21 cellular contexts compared by ENCODE assay signal in genomic region chr15:43648649-43649429, GRCh38. TPM values are rescaled to one million over a fixed set of nuclear protein-coding genes. Genes with fewer than 3 reads are reported as not detected.
A peak's percentile ranks its signal among the peaks of the same experiment; 100 is the strongest.
DNase-seq lines count a peak whose midpoint lies in the region; ATAC-seq and TF ChIP-seq lines count a peak whose summit lies in the region.
"Had no signal": no experiment of that assay in that cellular context is flagged by ENCODE, and none has a peak within 500 bp of the region (broad histone marks: within the 10 kb centered on the region; RNA-seq: fewer than 3 reads in every experiment).

TSS of gene CATSPER2 (minus strand) at chr15:43648844. CDS start at chr15:43648061, 783 bp downstream.

- no peaks in the 10 kb centered on the region for H3K4me1 Mint-ChIP-seq in stimulated activated effector memory CD8-positive, alpha-beta T cell treated with anti-CD3 and anti-CD28 coated beads, Interleukin-12 subunit alpha, Interleukin-12 subunit beta, amount 100 ng/mL, for 72 hours
- H3K4me1 Mint-ChIP-seq: activated CD4-positive, alpha-beta memory T cell treated with anti-CD3 and anti-CD28 coated beads, Interleukin-2, amount 10 ng/mL, durations not matched to agents 7 days and 5 days; activated naive CD4-positive, alpha-beta T cell treated with anti-CD3 and anti-CD28 coated beads, Interleukin-2, amount 50 U/mL, for 24 hours had no signal

- H3K4me2 ChIP-seq in Karpas-422 (ENCODE audit: low read depth, low read length, poor library complexity, severe bottlenecking): no peak within 1 kb of the TSS

- H3K4me3 ChIP-seq in Karpas-422 (ENCODE audit: low read length): no peak within 1 kb of the TSS
- no peak within 1 kb of the TSS for H3K4me3 ChIP-seq in gastroesophageal sphincter
- H3K4me3 ChIP-seq: HAP-1, lower lobe of right lung, tibial nerve had no signal

- TF ChIP-seq EP300 in gastroesophageal sphincter (IDR thresholded peaks at IDR 0.05): no peak

- H3K36me3 ChIP-seq in Karpas-422 (ENCODE audit: insufficient read depth, low read length) (no peaks in the 10 kb centered on the region), gastroesophageal sphincter (peaks cover 0 to 34% of the 10 kb centered on the region in 2 donors)
- H3K36me3 ChIP-seq: HAP-1 had no signal

- no peaks in the 10 kb centered on the region for H3K9me3 Mint-ChIP-seq in stimulated activated effector memory CD8-positive, alpha-beta T cell treated with anti-CD3 and anti-CD28 coated beads, Interleukin-12 subunit alpha, Interleukin-12 subunit beta, amount 100 ng/mL, for 72 hours
- H3K9me3 Mint-ChIP-seq: activated CD4-positive, alpha-beta memory T cell treated with anti-CD3 and anti-CD28 coated beads, Interleukin-2, amount 10 ng/mL, durations not matched to agents 7 days and 5 days; activated naive CD4-positive, alpha-beta T cell treated with anti-CD3 and anti-CD28 coated beads, Interleukin-2, amount 50 U/mL, for 24 hours; naive B cell had no signal

- no peaks in the 10 kb centered on the region for H3K9me2 ChIP-seq in Karpas-422 (replicated peaks; ENCODE audit: insufficient read depth, low read length)

- no peak within 1 kb of the TSS for H3K27ac Mint-ChIP-seq in stimulated activated effector memory CD8-positive, alpha-beta T cell treated with anti-CD3 and anti-CD28 coated beads, Interleukin-12 subunit alpha, Interleukin-12 subunit beta, amount 100 ng/mL, for 72 hours
- H3K27ac Mint-ChIP-seq: activated CD4-positive, alpha-beta memory T cell treated with anti-CD3 and anti-CD28 coated beads, Interleukin-2, amount 10 ng/mL, durations not matched to agents 7 days and 5 days; activated naive CD4-positive, alpha-beta T cell treated with anti-CD3 and anti-CD28 coated beads, Interleukin-2, amount 50 U/mL, for 24 hours; naive B cell had no signal

- H3K9ac ChIP-seq in Karpas-422 (ENCODE audit: low read length): no peak within 1 kb of the TSS
- H3K9ac ChIP-seq: parathyroid adenoma had no signal

- H3K4me1 ChIP-seq in Karpas-422 (ENCODE audit: low read length): peaks cover 16% of the 10 kb centered on the region
- no peaks in the 10 kb centered on the region for H3K4me1 ChIP-seq in gastroesophageal sphincter
- H3K4me1 ChIP-seq: HAP-1, lower lobe of right lung, parathyroid adenoma, tibial nerve had no signal

- no peak within 1 kb of the TSS for H2AFZ ChIP-seq in Karpas-422 (ENCODE audit: low read length)
- H2AFZ ChIP-seq: parathyroid adenoma had no signal

- no peak for TF ChIP-seq POLR2A in gastroesophageal sphincter (IDR thresholded peaks at IDR 0.05)

- no peaks in the 10 kb centered on the region for H3K9me3 ChIP-seq in Karpas-422 (ENCODE audit: low read length)
- H3K9me3 ChIP-seq in gastroesophageal sphincter: no peaks in the 10 kb centered on the region
- H3K9me3 ChIP-seq: HAP-1, lower lobe of right lung, tibial nerve had no signal

- H3K27me3 ChIP-seq in Karpas-422 (ENCODE audit: low read length): no peaks in the 10 kb centered on the region
- H3K27me3 ChIP-seq in gastroesophageal sphincter: no peaks in the 10 kb centered on the region
- H3K27me3 ChIP-seq: tibial nerve had no signal

- H3K27ac ChIP-seq in Karpas-422 (ENCODE audit: low read length) (no peak within 1 kb of the TSS), gastroesophageal sphincter (no peak within 1 kb of the TSS)
- H3K27ac ChIP-seq: lower lobe of right lung, parathyroid adenoma, tibial nerve, VCaP had no signal

- H4K20me1 ChIP-seq in Karpas-422 (ENCODE audit: insufficient read depth, low read depth, low read length): no peaks in the 10 kb centered on the region

- H3K4me3 Mint-ChIP-seq in stimulated activated effector memory CD8-positive, alpha-beta T cell treated with anti-CD3 and anti-CD28 coated beads, Interleukin-12 subunit alpha, Interleukin-12 subunit beta, amount 100 ng/mL, for 72 hours: no peak within 1 kb of the TSS
- H3K4me3 Mint-ChIP-seq: activated CD4-positive, alpha-beta memory T cell treated with anti-CD3 and anti-CD28 coated beads, Interleukin-2, amount 10 ng/mL, durations not matched to agents 7 days and 5 days; activated naive CD4-positive, alpha-beta T cell treated with anti-CD3 and anti-CD28 coated beads, Interleukin-2, amount 50 U/mL, for 24 hours had no signal

- WGBS in gastroesophageal sphincter (ENCODE audit: low coverage in 1 of 2), 2 donors: no CpG with 5 or more reads among the region's 85 CpGs

- no peak for TF ChIP-seq CTCF in GM20000 (IDR thresholded peaks at IDR 0.05; ENCODE audit: extremely low read depth, missing control alignments)
- TF ChIP-seq CTCF in gastroesophageal sphincter (IDR thresholded peaks at IDR 0.05): no peak

- H3K36me3 Mint-ChIP-seq in stimulated activated effector memory CD8-positive, alpha-beta T cell treated with anti-CD3 and anti-CD28 coated beads, Interleukin-12 subunit alpha, Interleukin-12 subunit beta, amount 100 ng/mL, for 72 hours: peaks cover 5% of the 10 kb centered on the region

- peak; percentile 48 for ATAC-seq in gastroesophageal sphincter
- ATAC-seq in stimulated activated effector memory CD8-positive, alpha-beta T cell treated with anti-CD3 and anti-CD28 coated beads, Interleukin-12 subunit alpha, Interleukin-12 subunit beta, amount 100 ng/mL, for 72 hours: peak; percentile 61
- ATAC-seq in HG02885 (IDR thresholded peaks at IDR 0.05; ENCODE audit: poor library complexity, unreplicated experiment): no peak
- ATAC-seq in GM18873 (IDR thresholded peaks at IDR 0.05; ENCODE audit: low FRiP score, unreplicated experiment): no peak

- no peaks in the 10 kb centered on the region for H3K79me2 ChIP-seq in Karpas-422 (ENCODE audit: low read length)
- H3K79me2 ChIP-seq: parathyroid adenoma had no signal

- DNase-seq in GM20000 (ENCODE audit: low spot score) (peak; percentile 6), Karpas-422 (peak; percentile 6), NCI-H345 treated with DMSO at 0.1 percent for 48 hours (lab: John Stamatoyannopoulos, UW; ENCODE audit: unreplicated experiment) (no peak)
- DNase-seq in stimulated activated effector memory CD8-positive, alpha-beta T cell treated with anti-CD3 and anti-CD28 coated beads, Interleukin-12 subunit alpha, Interleukin-12 subunit beta, amount 100 ng/mL, for 72 hours (ENCODE audit: low spot score in 2 of 2): no peak
- DNase-seq: activated CD4-positive, alpha-beta memory T cell treated with anti-CD3 and anti-CD28 coated beads, Interleukin-2, amount 10 ng/mL, durations not matched to agents 7 days and 5 days; activated T-cell treated with anti-CD3 and anti-CD28 coated beads, Interleukin-2, amount 50 U/mL, for 48 hours; head of caudate nucleus; lower lobe of right lung; naive B cell; NCI-H1105; NCI-H2081; stimulated activated naive CD4-positive, alpha-beta T cell treated with Interleukin-2 at 50 U/mL for 16 hours; T-helper 2 cell had no signal

RNA-seq across cellular contexts. Expression of gene CATSPER2, which starts in this region (rescaled TPM):
- total RNA-seq in Karpas-422 (2014; rRNA removed; shearing (Covaris generic); ENCODE audit: low replicate concordance): 5.1 and 6.0 TPM in 2 replicates
- 1 to 10 TPM in 3 of 4 donors, under 1 TPM in 1; 0.15 to 3.1 (median 2.1) TPM for total RNA-seq in gastroesophageal sphincter

Comparison
In these comparisons a context has a peak if more than half of its experiments do, and no peak if none do; other contexts are left out.
1. DNase-seq: peak in GM20000 (single experiment) and Karpas-422 (single experiment); none in stimulated activated effector memory CD8-positive, alpha-beta T cell treated with anti-CD3 and anti-CD28 coated beads, Interleukin-12 subunit alpha, Interleukin-12 subunit beta, amount 100 ng/mL, for 72 hours (0 of 2) and NCI-H345 treated with DMSO at 0.1 percent for 48 hours (single experiment).
2. ATAC-seq: peak in gastroesophageal sphincter (single experiment) and stimulated activated effector memory CD8-positive, alpha-beta T cell treated with anti-CD3 and anti-CD28 coated beads, Interleukin-12 subunit alpha, Interleukin-12 subunit beta, amount 100 ng/mL, for 72 hours (single experiment); none in HG02885 (single experiment) and GM18873 (single experiment).